ENCODE assay signal across 8 cellular contexts in genomic region chr9:132354645-132355355, GRCh38. TPM values are rescaled to one million over a fixed set of nuclear protein-coding genes. Genes with fewer than 3 reads are reported as not detected.
DNase-seq lines count a peak whose midpoint lies in the region; ATAC-seq and TF ChIP-seq lines count a peak whose summit lies in the region.

TSS of gene SETX (minus strand) at chr9:132354986. CDS start at chr9:132349428, 5,558 bp downstream.

- peak; percentile 99 for DNase-seq in AG08395 (ENCODE audit: low spot score)
- peak; percentile 97 for DNase-seq in NCI-H2227 (lab: John Stamatoyannopoulos, UW; ENCODE audit: unreplicated experiment)
- peak; percentile 98 for DNase-seq in WERI-Rb-1
- peak; percentile 96 to 97 for DNase-seq in breast epithelium (ENCODE audit: low spot score in 2 of 2)

- peak within 1 kb of the TSS; percentile 89 for H3K27ac ChIP-seq in WERI-Rb-1
- H3K27ac ChIP-seq in breast epithelium, result peak within 1 kb of the TSS; percentile 88 to 93
- H3K27ac ChIP-seq in skeletal muscle tissue (ENCODE audit: low read depth, low read length), result peak within 1 kb of the TSS; percentile 93

- intact Hi-C loops in breast epithelium (cut with DNase I; ENCODE audit: low total_unique reads), result no loop called here

- H3K4me1 ChIP-seq in breast epithelium (peaks cover 0 to 17% of the 10 kb centered on the region in 2 donors), skeletal muscle tissue (ENCODE audit: control insufficient read depth in 3 of 3, insufficient read depth in 3 of 3, low read length in 3 of 3) (peaks cover 18 to 39% (median 27%) of the 10 kb centered on the region in 3 donors)

- H3K36me3 ChIP-seq in WERI-Rb-1 (peaks cover 37% of the 10 kb centered on the region), breast epithelium (no peaks in the 10 kb centered on the region), skeletal muscle tissue (ENCODE audit: control insufficient read depth in 3 of 3, insufficient read depth in 3 of 3, low read length in 3 of 3) (peaks cover 4 to 19% (median 17%) of the 10 kb centered on the region in 3 donors)

- TF ChIP-seq CTCF in WERI-Rb-1 (IDR thresholded peaks at IDR 0.05; ENCODE audit: low read depth, low read length) (no peak), breast epithelium (IDR thresholded peaks at IDR 0.05) (peak in 1 of 3 donors; percentile 8)

- H3K9ac ChIP-seq in skeletal muscle tissue (ENCODE audit: low read depth in 1 of 3, low read length in 3 of 3), result peak within 1 kb of the TSS; percentile 95 to 96 (median 95)

- peak; percentile 69 for TF ChIP-seq POLR2A in breast epithelium (IDR thresholded peaks at IDR 0.05)

- H3K9me3 ChIP-seq in WERI-Rb-1 (ENCODE audit: severe bottlenecking) (no peaks in the 10 kb centered on the region), breast epithelium (no peaks in the 10 kb centered on the region), iPS-18c (ENCODE audit: control insufficient read depth, insufficient read depth, low read length) (no peaks in the 10 kb centered on the region), skeletal muscle tissue (ENCODE audit: control insufficient read depth in 3 of 3, low read length in 3 of 3) (no peaks in the 10 kb centered on the region)

- ATAC-seq in GM18909 (IDR thresholded peaks at IDR 0.05; ENCODE audit: poor library complexity, unreplicated experiment) (peak; percentile 86), HG03159 (IDR thresholded peaks at IDR 0.05; ENCODE audit: unreplicated experiment) (peak; percentile 80)

- H3K27me3 ChIP-seq in WERI-Rb-1 (ENCODE audit: insufficient read depth, low read depth, severe bottlenecking), result no peaks in the 10 kb centered on the region
- no peaks in the 10 kb centered on the region for H3K27me3 ChIP-seq in breast epithelium
- no peaks in the 10 kb centered on the region for H3K27me3 ChIP-seq in skeletal muscle tissue (ENCODE audit: control insufficient read depth in 3 of 3, insufficient read depth in 3 of 3, low read length in 3 of 3)

- peak within 1 kb of the TSS; percentile 94 for H3K4me3 ChIP-seq in WERI-Rb-1 (ENCODE audit: low read depth, low read length)
- H3K4me3 ChIP-seq in breast epithelium, result peak within 1 kb of the TSS; percentile 70 to 94 (median 85)
- peak within 1 kb of the TSS; percentile 98 for H3K4me3 ChIP-seq in iPS-18c (ENCODE audit: insufficient read depth, low read depth, low read length)
- peak within 1 kb of the TSS; percentile 89 to 97 (median 94) for H3K4me3 ChIP-seq in skeletal muscle tissue (ENCODE audit: low read length in 3 of 3)

RNA-seq across cellular contexts. Expression of gene SETX, which starts in this region (rescaled TPM):
- total RNA-seq in breast epithelium, result 10 to 100 TPM; 56.2 to 83.6 (median 80.3) TPM
- total RNA-seq in skeletal muscle tissue, result 47.5 TPM

Comparison
In these comparisons a context has a peak if more than half of its experiments do, and no peak if none do; other contexts are left out.
1. Peak in every context shown above with its lines: DNase-seq, ATAC-seq, H3K4me3 ChIP-seq and H3K27ac ChIP-seq.